In genomic region chr3:159669024-159669476, GRCh38 we compare ENCODE assay signal across 13 cellular contexts.
DNase-seq lines count a peak whose midpoint lies in the region; ATAC-seq and TF ChIP-seq lines count a peak whose summit lies in the region.
"Had no signal": no experiment of that assay in that cellular context is flagged by ENCODE, and none has a peak within 500 bp of the region (broad histone marks: within the 10 kb centered on the region; RNA-seq: fewer than 3 reads in every experiment).

No MANE protein-coding gene starts in this region.

- H3K4me1 ChIP-seq in cardiac muscle cell (ENCODE audit: low read depth) (peaks cover 22% of the 10 kb centered on the region), right cardiac atrium (ENCODE audit: control insufficient read depth, insufficient read depth, low read length) (no peaks in the 10 kb centered on the region), left lung (no peaks in the 10 kb centered on the region), upper lobe of right lung (no peaks in the 10 kb centered on the region), gastrocnemius medialis (peaks cover 0 to 5% of the 10 kb centered on the region in 2 donors)
- H3K4me1 ChIP-seq: pancreas, tibial nerve had no signal

- intact Hi-C loops in right cardiac atrium (cut with DNase I) = no loop called here
- intact Hi-C loops in left lung (cut with DNase I) = no loop called here
- intact Hi-C loops in upper lobe of right lung (cut with DNase I) = no loop called here
- intact Hi-C loops in gastrocnemius medialis (cut with DNase I; ENCODE audit: low total_unique reads) = no loop called here

- H3K9me3 ChIP-seq in cardiac muscle cell (ENCODE audit: low read depth) = no peaks in the 10 kb centered on the region
- H3K9me3 ChIP-seq in right cardiac atrium (ENCODE audit: control insufficient read depth, low read length) = no peaks in the 10 kb centered on the region
- no peaks in the 10 kb centered on the region for H3K9me3 ChIP-seq in left lung
- no peaks in the 10 kb centered on the region for H3K9me3 ChIP-seq in upper lobe of right lung
- H3K9me3 ChIP-seq in gastrocnemius medialis = no peaks in the 10 kb centered on the region
- H3K9me3 ChIP-seq: pancreas, tibial nerve had no signal

- no peak for TF ChIP-seq POLR2A in gastrocnemius medialis (IDR thresholded peaks at IDR 0.05)

- no peaks in the 10 kb centered on the region for H3K27me3 ChIP-seq in cardiac muscle cell
- no peaks in the 10 kb centered on the region for H3K27me3 ChIP-seq in right cardiac atrium (ENCODE audit: control insufficient read depth, insufficient read depth)
- no peaks in the 10 kb centered on the region for H3K27me3 ChIP-seq in left lung
- no peaks in the 10 kb centered on the region for H3K27me3 ChIP-seq in upper lobe of right lung
- H3K27me3 ChIP-seq in gastrocnemius medialis = no peaks in the 10 kb centered on the region
- H3K27me3 ChIP-seq: pancreas, tibial nerve had no signal

- WGBS in right cardiac atrium = 41% methylated on average over 8 of the region's 8 CpGs

- TF ChIP-seq CTCF in cardiac muscle cell (IDR thresholded peaks at IDR 0.05; ENCODE audit: low read depth, low read length) (no peak), cardiac fibroblast (IDR thresholded peaks at IDR 0.05; ENCODE audit: low read depth, low read length) (no peak), left lung (IDR thresholded peaks at IDR 0.05) (no peak), upper lobe of right lung (IDR thresholded peaks at IDR 0.05) (no peak), gastrocnemius medialis (IDR thresholded peaks at IDR 0.05 in 4 of 5, conservative IDR thresholded peaks at IDR 0.05 in 1 of 5) (no peak)

- H3K27ac ChIP-seq in cardiac muscle cell (peak overlapping the region; percentile 65), right cardiac atrium (ENCODE audit: low read length) (no peak overlapping the region), left lung (peak overlapping the region in 1 of 2 donors; percentile 49), upper lobe of right lung (no peak overlapping the region), gastrocnemius medialis (peak overlapping the region in 1 of 4 donors; percentile 36)
- H3K27ac ChIP-seq: pancreas, tibial nerve had no signal

- DNase-seq in cardiac muscle cell (ENCODE audit: low read depth in 1 of 2, low spot score in 1 of 2) = peak in 1 of 2 donors; percentile 63
- DNase-seq in right cardiac atrium = no peak
- DNase-seq in cardiac fibroblast (ENCODE audit: low read depth in 2 of 2) = peak; percentile 61 to 69
- peak in 1 of 2 donors; percentile 34 for DNase-seq in left lung
- no peak for DNase-seq in upper lobe of right lung
- DNase-seq in gastrocnemius medialis = no peak
- DNase-seq in cerebellum (ENCODE audit: low spot score) = no peak
- DNase-seq in UCSD-AML1 (lab: John Stamatoyannopoulos, UW; ENCODE audit: unreplicated experiment) = no peak
- DNase-seq: activated CD4-positive, alpha-beta T cell treated with anti-CD3 and anti-CD28 coated beads for 48 hours; activated gamma-delta T cell treated with Interleukin-2 at 50 U/mL for 16 hours; GDM1; pancreas had no signal

- in situ Hi-C loops in gastrocnemius medialis (cut with MboI; ENCODE audit: low sequenced_read_pairs in 4 of 4) = no loop called here

- H3K36me3 ChIP-seq in cardiac muscle cell (no peaks in the 10 kb centered on the region), left lung (no peaks in the 10 kb centered on the region), upper lobe of right lung (no peaks in the 10 kb centered on the region), gastrocnemius medialis (no peaks in the 10 kb centered on the region)
- H3K36me3 ChIP-seq: pancreas, tibial nerve had no signal

- ATAC-seq in right cardiac atrium = no peak
- peak; percentile 85 for ATAC-seq in left lung
- peak; percentile 79 for ATAC-seq in upper lobe of right lung
- no peak for ATAC-seq in gastrocnemius medialis

- H3K4me3 ChIP-seq in cardiac muscle cell (no peak overlapping the region), right cardiac atrium (ENCODE audit: low read length) (no peak overlapping the region), cardiac fibroblast (replicated peaks in 1 of 2; ENCODE audit: low read depth in 2 of 2, low read length in 2 of 2) (no peak overlapping the region), left lung (no peak overlapping the region), upper lobe of right lung (no peak overlapping the region), gastrocnemius medialis (no peak overlapping the region)
- H3K4me3 ChIP-seq: pancreas, tibial nerve had no signal

Comparison
In these comparisons a context has a peak if more than half of its experiments do, and no peak if none do; other contexts are left out.
1. DNase-seq: peak in cardiac fibroblast (2 of 2); none in right cardiac atrium (0 of 3), upper lobe of right lung (single experiment), gastrocnemius medialis (0 of 2), cerebellum (single experiment) and UCSD-AML1 (single experiment).
2. ATAC-seq: peak in left lung (single experiment) and upper lobe of right lung (single experiment); none in right cardiac atrium (0 of 2) and gastrocnemius medialis (0 of 2).